8 cellular contexts compared by ENCODE assay signal in genomic region chr5:93621340-93621872, GRCh38. TPM values are rescaled to one million over a fixed set of nuclear protein-coding genes. Genes with fewer than 3 reads are reported as not detected.
DNase-seq lines count a peak whose midpoint lies in the region; ATAC-seq and TF ChIP-seq lines count a peak whose summit lies in the region.

No MANE protein-coding gene starts in this region.

- H3K79me2 ChIP-seq in KMS-11 (ENCODE audit: insufficient read depth, low read depth): no peaks in the 10 kb centered on the region

- H3K4me3 ChIP-seq in AG04449 (ENCODE audit: low read depth, low read length) (peak overlapping the region; percentile 68), KMS-11 (IDR thresholded peaks at IDR 0.05; ENCODE audit: insufficient read depth, low read depth, low read length) (no peak overlapping the region), suprapubic skin (peak overlapping the region; percentile 52)
- peak overlapping the region; percentile 59 for H3K4me3 ChIP-seq in effector memory CD4-positive, alpha-beta T cell (ENCODE audit: insufficient read depth, low read depth, low read length, poor library complexity, severe bottlenecking)

- H3K4me2 ChIP-seq in KMS-11: no peak overlapping the region

- DNase-seq in AG04449 (ENCODE audit: low read depth, low spot score) (no peak), SW480 (ENCODE audit: low spot score) (peak; percentile 51), medulla oblongata (ENCODE audit: extremely low spot score) (peak; percentile 85), suprapubic skin (ENCODE audit: low spot score in 2 of 2) (peak; percentile 71 to 81)
- DNase-seq in effector memory CD4-positive, alpha-beta T cell: no peak

- H4K20me1 ChIP-seq in KMS-11 (ENCODE audit: insufficient read depth): no peaks in the 10 kb centered on the region

- H3K36me3 ChIP-seq in KMS-11 (ENCODE audit: insufficient read depth) (no peaks in the 10 kb centered on the region), suprapubic skin (no peaks in the 10 kb centered on the region)
- H3K36me3 ChIP-seq in effector memory CD4-positive, alpha-beta T cell (ENCODE audit: control insufficient read depth, insufficient read depth, low read length): no peaks in the 10 kb centered on the region

- CTCF ChIA-PET in AG04449 (lab: Yijun Ruan, JAX): interaction anchor here (0.9 to 5.5 kb wide), 6 partner anchors 9 to 1980 kb away, joined by 3 to 35 read pairs (median 4); no protein-coding TSS in a partner anchor

- 13% methylated on average over 30 of the region's 42 CpGs for WGBS in suprapubic skin

- ATAC-seq in GM18907 (IDR thresholded peaks at IDR 0.05; ENCODE audit: unreplicated experiment): peak; percentile 28
- no peak for ATAC-seq in HG03520 (IDR thresholded peaks at IDR 0.05; ENCODE audit: unreplicated experiment)

- no peak for TF ChIP-seq EP300 in suprapubic skin (IDR thresholded peaks at IDR 0.05)

- POLR2A ChIA-PET in AG04449 (lab: Yijun Ruan, JAX): interaction anchor here (1.9 kb wide), 1 partner anchor 9 kb away, joined by 4 read pairs; no protein-coding TSS in a partner anchor

- H3K27ac ChIP-seq in KMS-11: no peak overlapping the region
- H3K27ac ChIP-seq in effector memory CD4-positive, alpha-beta T cell (ENCODE audit: insufficient read depth, low read length, poor library complexity, severe bottlenecking): peak overlapping the region; percentile 35
- peak overlapping the region; percentile 61 for H3K27ac ChIP-seq in suprapubic skin

- H2AFZ ChIP-seq in KMS-11 (ENCODE audit: low read depth): peak overlapping the region; percentile 44; the same call in 1 of the 2 replicates

- no peak overlapping the region for H3K9ac ChIP-seq in KMS-11

- H3K27me3 ChIP-seq in KMS-11 (ENCODE audit: insufficient read depth, low read depth) (no peaks in the 10 kb centered on the region), suprapubic skin (no peaks in the 10 kb centered on the region)
- H3K27me3 ChIP-seq in effector memory CD4-positive, alpha-beta T cell (replicated peaks; ENCODE audit: control insufficient read depth, insufficient read depth, low read length, poor library complexity, severe bottlenecking): no peaks in the 10 kb centered on the region

- TF ChIP-seq CTCF in AG04449 (IDR thresholded peaks at IDR 0.05; ENCODE audit: insufficient read depth, low read length, missing control alignments) (no peak), KMS-11 (conservative IDR thresholded peaks at IDR 0.05; ENCODE audit: low read depth, low read length) (no peak), suprapubic skin (IDR thresholded peaks at IDR 0.05) (no peak)

- H3K4me1 ChIP-seq in KMS-11 (ENCODE audit: low read depth, poor library complexity, severe bottlenecking) (peaks cover 18% of the 10 kb centered on the region), suprapubic skin (peaks cover 11% of the 10 kb centered on the region)
- H3K4me1 ChIP-seq in effector memory CD4-positive, alpha-beta T cell (ENCODE audit: control insufficient read depth, insufficient read depth, low read length, poor library complexity, severe bottlenecking): peaks cover 6% of the 10 kb centered on the region

- TF ChIP-seq POLR2A in suprapubic skin (IDR thresholded peaks at IDR 0.05): no peak

- H3K9me3 ChIP-seq in effector memory CD4-positive, alpha-beta T cell (ENCODE audit: control insufficient read depth, low read length): no peaks in the 10 kb centered on the region
- no peaks in the 10 kb centered on the region for H3K9me3 ChIP-seq in suprapubic skin

RNA-seq across cellular contexts. Expression of gene NR2F1, which starts 38.4 kb away (rescaled TPM):
- total RNA-seq in suprapubic skin: 1 to 10 TPM in 2 of 4 donors, under 1 TPM in 2; 0.49 to 3.1 (median 1.3) TPM

RNA-seq across cellular contexts. Expression of gene NR2F1-AS1, which starts 40.4 kb away (rescaled TPM):
- total RNA-seq in suprapubic skin: 1 to 10 TPM in 3 of 4 donors, under 1 TPM in 1; 0.76 to 1.4 (median 1.2) TPM

Comparison
In these comparisons a context has a peak if more than half of its experiments do, and no peak if none do; other contexts are left out.
1. DNase-seq: peak in SW480 (single experiment), medulla oblongata (single experiment) and suprapubic skin (2 of 2); none in AG04449 (single experiment) and effector memory CD4-positive, alpha-beta T cell (0 of 3).